Comparison of ENCODE assay signal across 12 cellular contexts in the genomic region with DNA sequence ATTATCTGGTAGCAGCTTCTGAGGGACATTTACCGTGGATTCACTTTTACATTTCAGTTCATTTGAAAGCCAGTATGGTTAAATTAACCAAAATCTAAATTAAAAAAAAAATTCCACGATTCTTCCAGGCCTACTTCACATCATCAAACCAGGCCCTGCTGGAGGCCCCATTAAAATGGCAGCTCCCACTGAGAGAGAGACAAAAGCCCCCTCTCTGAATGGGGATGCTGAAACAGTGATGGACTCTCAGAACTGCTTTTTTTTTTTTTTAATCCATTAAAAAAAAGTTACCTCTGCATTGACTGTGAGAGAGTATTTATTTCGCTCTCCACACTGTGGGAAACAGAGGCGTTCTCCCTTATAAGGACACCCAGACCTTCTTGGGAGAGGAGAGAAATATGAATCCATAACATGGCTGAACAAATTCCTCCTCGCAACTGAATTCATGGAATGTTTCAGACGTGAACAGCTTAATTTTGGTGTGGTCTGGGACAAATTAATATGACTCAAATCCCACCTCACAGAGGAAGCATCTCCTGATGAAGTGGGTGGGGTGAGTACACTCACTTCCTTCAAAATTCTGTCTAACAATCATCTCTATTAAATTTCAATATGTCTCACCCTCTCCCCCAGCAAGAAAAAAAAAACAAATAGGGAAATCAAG.
DNase-seq lines count a peak whose midpoint lies in the region; ATAC-seq, FAIRE-seq and TF ChIP-seq lines count a peak whose summit lies in the region.
"Had no signal": no experiment of that assay in that cellular context is flagged by ENCODE, and none has a peak within 500 bp of the region (broad histone marks: within the 10 kb centered on the region; RNA-seq: fewer than 3 reads in every experiment).

No MANE protein-coding gene starts in this region.

- no peak for ATAC-seq in HG02623 (IDR thresholded peaks at IDR 0.05; ENCODE audit: unreplicated experiment)

- peak overlapping the region; percentile 50 for H3K4me3 ChIP-seq in HUES64 (ENCODE audit: low read length)
- H3K4me3 ChIP-seq in bronchial epithelial cell (ENCODE audit: low read depth, low read length), result no peak overlapping the region

- H3K36me3 ChIP-seq in HUES64 (ENCODE audit: insufficient read depth, low read length) (no peaks in the 10 kb centered on the region), bronchial epithelial cell (ENCODE audit: control insufficient read depth, insufficient read depth, low read length) (no peaks in the 10 kb centered on the region)

- H3K27ac ChIP-seq in HUES64 (ENCODE audit: low read depth, low read length), result peak overlapping the region; percentile 51
- H3K27ac ChIP-seq: C4-2B had no signal

- H3K9ac ChIP-seq in HUES64 (ENCODE audit: low read depth, low read length), result peak overlapping the region; percentile 50; the same call in 1 of the 2 replicates

- no peak for FAIRE-seq in bronchial epithelial cell (lab: Jason Lieb, UNC)
- FAIRE-seq: TTC549 had no signal

- H3K27me3 ChIP-seq in HUES64 (ENCODE audit: insufficient read depth, low read length) (peaks cover 24% of the 10 kb centered on the region), bronchial epithelial cell (ENCODE audit: control insufficient read depth, insufficient read depth, low read length) (no peaks in the 10 kb centered on the region)

- 11% methylated on average over 2 of the region's 6 CpGs for WGBS in HUES64

- no peaks in the 10 kb centered on the region for H3K9me3 ChIP-seq in HUES64 (ENCODE audit: insufficient read depth, low read depth, low read length)

- DNase-seq in AG08395 (ENCODE audit: low spot score) (peak; percentile 48), bronchial epithelial cell (ENCODE audit: low read depth) (peak; percentile 83), iris pigment epithelial cell (ENCODE audit: low read depth) (peak; percentile 74), cerebellar nuclear complex (lab: John Stamatoyannopoulos, UW) (no peak), GM20000 (ENCODE audit: low spot score) (no peak)
- DNase-seq in activated naive CD4-positive, alpha-beta T cell treated with anti-CD3 and anti-CD28 coated beads, Interleukin-2, amount 50 U/mL, for 16 hours, result no peak
- DNase-seq: hypothalamus, occipital lobe had no signal

- TF ChIP-seq CTCF in bronchial epithelial cell (IDR thresholded peaks at IDR 0.05; ENCODE audit: insufficient read depth, low read length, severe bottlenecking) (no peak), GM20000 (IDR thresholded peaks at IDR 0.05; ENCODE audit: extremely low read depth, missing control alignments) (no peak)

- peaks cover 37% of the 10 kb centered on the region for H3K4me1 ChIP-seq in HUES64 (ENCODE audit: insufficient read depth, low read length)

Comparison
In these comparisons a context has a peak if more than half of its experiments do, and no peak if none do; other contexts are left out.
1. DNase-seq: peak in AG08395 (single experiment), bronchial epithelial cell (single experiment) and iris pigment epithelial cell (single experiment); none in cerebellar nuclear complex (0 of 2), activated naive CD4-positive, alpha-beta T cell treated with anti-CD3 and anti-CD28 coated beads, Interleukin-2, amount 50 U/mL, for 16 hours (single experiment) and GM20000 (single experiment).